In genomic region chr7:150357277-150357676, GRCh38 we compare ENCODE assay signal across 8 cellular contexts. TPM values are rescaled to one million over a fixed set of nuclear protein-coding genes. Genes with fewer than 3 reads are reported as not detected.
DNase-seq lines count a peak whose midpoint lies in the region; ATAC-seq lines count a peak whose summit lies in the region.

No MANE protein-coding gene starts in this region.

- H3K9me3 Mint-ChIP-seq in activated naive CD4-positive, alpha-beta T cell treated with anti-CD3 and anti-CD28 coated beads, Interleukin-2, amount 50 U/mL, for 24 hours = no peaks in the 10 kb centered on the region

- intact Hi-C loops in left ventricle myocardium superior (cut with micrococcal nuclease) = no loop called here

- H3K4me3 Mint-ChIP-seq in activated naive CD4-positive, alpha-beta T cell treated with anti-CD3 and anti-CD28 coated beads, Interleukin-2, amount 50 U/mL, for 24 hours = peak overlapping the region; percentile 77

- DNase-seq in DMS 273 treated with DMSO at 0.1 percent for 48 hours (lab: John Stamatoyannopoulos, UW) (peak; percentile 94), RPMI8226 (peak; percentile 81), SW 1271 (lab: John Stamatoyannopoulos, UW) (no peak), left ventricle myocardium superior (no peak)
- peak; percentile 54 to 58 for DNase-seq in stimulated activated CD8-positive, alpha-beta memory T cell treated with anti-CD3 and anti-CD28 coated beads, Interleukin-15, amount 100 ng/mL, for 4 hours (ENCODE audit: low read depth in 2 of 2)

- H3K27me3 Mint-ChIP-seq in activated naive CD4-positive, alpha-beta T cell treated with anti-CD3 and anti-CD28 coated beads, Interleukin-2, amount 50 U/mL, for 24 hours = no peaks in the 10 kb centered on the region

- peaks cover 47% of the 10 kb centered on the region for H3K4me1 Mint-ChIP-seq in activated naive CD4-positive, alpha-beta T cell treated with anti-CD3 and anti-CD28 coated beads, Interleukin-2, amount 50 U/mL, for 24 hours

- peak overlapping the region; percentile 92 for H3K27ac Mint-ChIP-seq in activated naive CD4-positive, alpha-beta T cell treated with anti-CD3 and anti-CD28 coated beads, Interleukin-2, amount 50 U/mL, for 24 hours

- peak; percentile 54 for ATAC-seq in HG02870 (IDR thresholded peaks at IDR 0.05; ENCODE audit: unreplicated experiment)
- no peak for ATAC-seq in GM19455 (IDR thresholded peaks at IDR 0.05; ENCODE audit: unreplicated experiment)
- no peak for ATAC-seq in left ventricle myocardium superior

- H3K36me3 Mint-ChIP-seq in activated naive CD4-positive, alpha-beta T cell treated with anti-CD3 and anti-CD28 coated beads, Interleukin-2, amount 50 U/mL, for 24 hours = no peaks in the 10 kb centered on the region

RNA-seq across cellular contexts. Expression of gene REPIN1, which starts 11.3 kb away (rescaled TPM):
- 131 TPM for total RNA-seq in left ventricle myocardium superior

RNA-seq across cellular contexts. Expression of gene RARRES2, which starts 15.8 kb away (rescaled TPM):
- total RNA-seq in left ventricle myocardium superior = 18.7 TPM

RNA-seq across cellular contexts. Expression of gene ZNF775, which starts 21.9 kb away (rescaled TPM):
- 3.0 TPM for total RNA-seq in left ventricle myocardium superior

RNA-seq across cellular contexts. Expression of gene ACTR3C, which starts 33.9 kb away (rescaled TPM):
- 4.0 TPM for total RNA-seq in left ventricle myocardium superior

RNA-seq across cellular contexts. Expression of gene LRRC61, which starts 34.1 kb away (rescaled TPM):
- 3.7 TPM for total RNA-seq in left ventricle myocardium superior

Comparison
In these comparisons a context has a peak if more than half of its experiments do, and no peak if none do; other contexts are left out.
1. DNase-seq: peak in DMS 273 treated with DMSO at 0.1 percent for 48 hours (single experiment), RPMI8226 (single experiment) and stimulated activated CD8-positive, alpha-beta memory T cell treated with anti-CD3 and anti-CD28 coated beads, Interleukin-15, amount 100 ng/mL, for 4 hours (2 of 2); none in SW 1271 (0 of 2) and left ventricle myocardium superior (single experiment).